In genomic region chr7:78315119-78315518, GRCh38 we compare ENCODE assay signal across 26 cellular contexts.
"Had no signal": no experiment of that assay in that cellular context is flagged by ENCODE, and none has a peak within 500 bp of the region (broad histone marks: within the 10 kb centered on the region; RNA-seq: fewer than 3 reads in every experiment).

No MANE protein-coding gene starts in this region.

- DNase-seq: hypothalamus; immature natural killer cell; kidney; left colon; left lung; lower lobe of right lung; mammary epithelial cell; mesenchymal stem cell; naive B cell; natural killer cell; ovary; right lobe of liver; stimulated activated CD4-positive, alpha-beta T cell treated with anti-CD3 and anti-CD28 coated beads, Interleukin-12 subunit alpha, Interleukin-12 subunit beta, amount 100 ng/mL, for 4 hours; stimulated activated CD4-positive, alpha-beta T cell treated with anti-CD3 and anti-CD28 coated beads, Interleukin-15, amount 100 ng/mL, for 24 hours; stimulated activated CD4-positive, alpha-beta T cell treated with anti-CD3 and anti-CD28 coated beads, Interleukin-2, amount 100 ng/mL, for 24 hours; stimulated activated CD4-positive, alpha-beta T cell treated with anti-CD3 and anti-CD28 coated beads, Interleukin-4, amount 100 ng/mL, for 1 hour; stimulated activated naive B cell treated with anti-CD40 and anti-IgM and Interleukin-4, amounts not matched to agents 10 μg/mL and 1 μg/mL and 100 μg/mL, for 72 hours; stimulated activated naive CD8-positive, alpha-beta T cell treated with anti-CD3 and anti-CD28 coated beads, Interleukin-15, Interleukin-2, amounts not matched to agents 100 U/mL and 50 U/mL, for 24 hours; stomach; testis; thyroid gland; transverse colon; upper lobe of left lung had no signal

- H3K4me1 Mint-ChIP-seq: immature natural killer cell; naive B cell; natural killer cell; stimulated activated naive B cell treated with anti-CD40 and anti-IgM and Interleukin-4, amounts not matched to agents 10 μg/mL and 1 μg/mL and 100 μg/mL, for 72 hours had no signal

- H3K4me1 ChIP-seq: left lung, lower lobe of right lung, right atrium auricular region, right lobe of liver, stomach, testis, thyroid gland, transverse colon, upper lobe of left lung had no signal

- H3K27ac Mint-ChIP-seq: immature natural killer cell; naive B cell; natural killer cell; progenitor cell of endocrine pancreas; stimulated activated naive B cell treated with anti-CD40 and anti-IgM and Interleukin-4, amounts not matched to agents 10 μg/mL and 1 μg/mL and 100 μg/mL, for 72 hours had no signal

- H3K9me3 ChIP-seq: lower lobe of right lung, ovary, right atrium auricular region, right lobe of liver, stomach, testis, thyroid gland, transverse colon, upper lobe of left lung had no signal

- H3K27ac ChIP-seq: left lung, lower lobe of right lung, ovary, right atrium auricular region, right lobe of liver, skin epidermis, stomach, testis, thyroid gland, transverse colon, upper lobe of left lung had no signal

- H3K4me3 ChIP-seq: left lung, lower lobe of right lung, ovary, right atrium auricular region, right lobe of liver, skin epidermis, stomach, testis, thyroid gland, transverse colon, upper lobe of left lung had no signal

- H3K27me3 Mint-ChIP-seq: naive B cell; stimulated activated naive B cell treated with anti-CD40 and anti-IgM and Interleukin-4, amounts not matched to agents 10 μg/mL and 1 μg/mL and 100 μg/mL, for 72 hours had no signal

- H3K27me3 ChIP-seq: left lung, ovary, right atrium auricular region, right lobe of liver, stomach, testis, thyroid gland, transverse colon, upper lobe of left lung had no signal

- ATAC-seq: left colon; left lung; lower lobe of right lung; natural killer cell; right lobe of liver; stimulated activated naive B cell treated with anti-CD40 and anti-IgM and Interleukin-4, amounts not matched to agents 10 μg/mL and 1 μg/mL and 100 μg/mL, for 72 hours; stimulated activated naive CD8-positive, alpha-beta T cell treated with anti-CD3 and anti-CD28 coated beads, Interleukin-15, Interleukin-2, amounts not matched to agents 100 U/mL and 50 U/mL, for 24 hours had no signal

- H3K36me3 Mint-ChIP-seq: immature natural killer cell; naive B cell; natural killer cell; stimulated activated naive B cell treated with anti-CD40 and anti-IgM and Interleukin-4, amounts not matched to agents 10 μg/mL and 1 μg/mL and 100 μg/mL, for 72 hours had no signal

- H3K4me3 Mint-ChIP-seq: immature natural killer cell; naive B cell; natural killer cell; stimulated activated naive B cell treated with anti-CD40 and anti-IgM and Interleukin-4, amounts not matched to agents 10 μg/mL and 1 μg/mL and 100 μg/mL, for 72 hours had no signal

- H3K36me3 ChIP-seq: left lung, lower lobe of right lung, ovary, right atrium auricular region, right lobe of liver, stomach, thyroid gland, transverse colon, upper lobe of left lung had no signal
